In the genomic region with DNA sequence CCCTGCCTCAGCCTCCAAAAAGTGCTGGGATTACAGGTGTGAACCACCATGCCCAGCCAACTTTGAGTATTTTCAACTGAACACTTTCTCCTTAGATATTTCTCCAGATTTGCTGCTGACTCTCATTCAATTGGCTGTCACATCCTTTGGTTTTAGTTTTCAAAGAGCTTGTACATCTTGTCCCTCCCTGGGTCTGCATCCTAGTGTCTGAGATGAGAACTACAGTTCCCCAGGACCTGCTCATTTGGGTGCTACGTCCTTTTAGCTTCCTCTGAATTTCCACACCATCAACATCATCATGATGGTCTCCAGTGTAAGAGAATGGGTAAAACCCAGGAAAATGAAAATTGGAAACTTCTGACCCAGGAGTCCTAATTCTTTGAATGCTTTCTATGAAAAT, we compare ENCODE assay signal across 20 cellular contexts.
DNase-seq lines count a peak whose midpoint lies in the region; ATAC-seq, FAIRE-seq and TF ChIP-seq lines count a peak whose summit lies in the region.
"Had no signal": no experiment of that assay in that cellular context is flagged by ENCODE, and none has a peak within 500 bp of the region (broad histone marks: within the 10 kb centered on the region; RNA-seq: fewer than 3 reads in every experiment).

No MANE protein-coding gene starts in this region.

- no peak for TF ChIP-seq RAD21 in H1 (IDR thresholded peaks at IDR 0.05 in 1 of 2, conservative IDR thresholded peaks at IDR 0.05 in 1 of 2; ENCODE audit: low read depth in 2 of 2, low read length in 2 of 2)

- no peak overlapping the region for H2AK5ac ChIP-seq in H1 (ENCODE audit: low read depth, low read length)

- peaks cover 94% of the 10 kb centered on the region for H3K79me2 ChIP-seq in DND-41 (ENCODE audit: insufficient read depth, low read length)
- peaks cover 0 to 30% of the 10 kb centered on the region in 2 experiments; a peak in 2 of 4 replicates for H3K79me2 ChIP-seq in H1 (ENCODE audit: control insufficient read depth in 1 of 2, insufficient read depth in 2 of 2, low read length in 2 of 2)
- H3K79me2 ChIP-seq in neural progenitor cell (ENCODE audit: low read depth): no peaks in the 10 kb centered on the region

- H3K4me2 ChIP-seq in DND-41 (ENCODE audit: insufficient read depth, low read length) (no peak overlapping the region), H1 (ENCODE audit: insufficient read depth in 1 of 2, low read depth in 2 of 2, low read length in 2 of 2) (no peak overlapping the region), neural progenitor cell (no peak overlapping the region)

- no peak overlapping the region for H2BK15ac ChIP-seq in H1 (ENCODE audit: low read length)

- H3K27me3 Mint-ChIP-seq in neural progenitor cell (ENCODE audit: insufficient read depth, low read depth) (peaks cover 2% of the 10 kb centered on the region), nephron progenitor cell (ENCODE audit: low read depth, poor library complexity) (no peaks in the 10 kb centered on the region)
- H3K27me3 Mint-ChIP-seq: CD4-positive, CD25-positive, alpha-beta regulatory T cell; IgD-negative memory B cell had no signal

- peak; percentile 81 for FAIRE-seq in H1 (lab: Jason Lieb, UNC)
- FAIRE-seq: A204.1, GM19239 had no signal

- H4K20me1 ChIP-seq in DND-41 (ENCODE audit: insufficient read depth, low read length) (peaks cover 56% of the 10 kb centered on the region), H1 (replicated peaks in 1 of 2; ENCODE audit: control insufficient read depth in 1 of 2, insufficient read depth in 2 of 2, low read length in 2 of 2) (no peaks in the 10 kb centered on the region), neural progenitor cell (ENCODE audit: low read depth) (no peaks in the 10 kb centered on the region)

- H3K14ac ChIP-seq in H1 (ENCODE audit: insufficient read length): no peak overlapping the region

- H3F3A ChIP-seq in neural progenitor cell (ENCODE audit: low read depth): no peaks in the 10 kb centered on the region

- H3K27ac ChIP-seq in DND-41 (ENCODE audit: low read length) (no peak overlapping the region), HEK293 (ENCODE audit: extremely low read depth, low read depth, low read length) (no peak overlapping the region), H1 (ENCODE audit: low read depth, low read length) (no peak overlapping the region), neural progenitor cell (no peak overlapping the region)

- H4K8ac ChIP-seq in H1 (ENCODE audit: extremely low read depth, insufficient read depth, low read length): no peak overlapping the region

- ATAC-seq in DND-41 (ENCODE audit: insufficient read depth, low read depth) (no peak), GM21423 (IDR thresholded peaks at IDR 0.05; ENCODE audit: unreplicated experiment) (no peak)
- ATAC-seq: Panc1, SK-N-SH treated with all-trans-retinoic acid at 6 μM for 48 hours had no signal

- TF ChIP-seq POLR2A in H1 (IDR thresholded peaks at IDR 0.05; ENCODE audit: control extremely low read depth in 1 of 2, low read depth in 2 of 2, low read length in 2 of 2): no peak

- 88% methylated on average over 1 of the region's 1 CpG; no CpG with 5 or more reads in 1 of the 2 experiments for WGBS in H1 (ENCODE audit: extremely low coverage in 1 of 2, insufficient coverage in 1 of 2, insufficient read length in 1 of 2, insufficient replicate concordance in 2 of 2, low coverage in 1 of 2, low lambda C conversion rate in 2 of 2, missing lambda C conversion rate in 1 of 2), 2 experiments

- H3K56ac ChIP-seq in H1 (replicated peaks; ENCODE audit: insufficient read length, low read depth, low read length): no peak overlapping the region

- TF ChIP-seq EP300 in H1 (IDR thresholded peaks at IDR 0.05; ENCODE audit: borderline replicate concordance in 1 of 2, low read depth in 2 of 2, low read length in 2 of 2): no peak

- POLR2A ChIA-PET in HEK293 (lab: Yijun Ruan, JAX): no interaction called here
- POLR2A ChIA-PET in H1 (lab: Charles Lee; ENCODE audit: partially characterized antibody): no interaction called here

- CTCF ChIA-PET in HEK293 (lab: Yijun Ruan, JAX) (interaction anchor here (0.7 kb wide), 1 partner anchor 67 kb away, joined by 3 read pairs; no protein-coding TSS in a partner anchor), H1 (lab: Charles Lee; ENCODE audit: partially characterized antibody) (interaction anchor here (0.7 to 2.3 kb wide), 10 partner anchors 9 to 1564 kb away, joined by 3 to 9 read pairs (median 4); no protein-coding TSS in a partner anchor)

- no peak overlapping the region for H2BK12ac ChIP-seq in H1 (ENCODE audit: low read depth, low read length)

- H3K4me1 ChIP-seq in DND-41 (ENCODE audit: insufficient read depth, low read length) (no peaks in the 10 kb centered on the region), HEK293 (ENCODE audit: control insufficient read depth, insufficient read depth, low read length) (no peaks in the 10 kb centered on the region), H1 (replicated peaks in 1 of 4; ENCODE audit: control insufficient read depth in 3 of 4, insufficient read depth in 4 of 4, low read length in 3 of 4) (no peaks in the 10 kb centered on the region), neural progenitor cell (no peaks in the 10 kb centered on the region)

- H4K5ac ChIP-seq in H1 (ENCODE audit: insufficient read length, low read depth, low read length): no peak overlapping the region

- no peaks in the 10 kb centered on the region for H3K27me3 ChIP-seq in DND-41 (ENCODE audit: insufficient read depth, low read length, poor library complexity)
- H3K27me3 ChIP-seq in H1 (replicated peaks in 1 of 4; ENCODE audit: control insufficient read depth in 3 of 4, extremely low read depth in 1 of 4, insufficient read depth in 3 of 4, low read length in 3 of 4): no peaks in the 10 kb centered on the region
- no peaks in the 10 kb centered on the region for H3K27me3 ChIP-seq in neural progenitor cell

- no peak overlapping the region for H3K9ac ChIP-seq in DND-41 (ENCODE audit: low read depth, low read length)
- no peak overlapping the region for H3K9ac ChIP-seq in H1 (replicated peaks in 1 of 4; ENCODE audit: extremely low read depth in 1 of 4, low read depth in 3 of 4, low read length in 3 of 4)
- no peak overlapping the region for H3K9ac ChIP-seq in neural progenitor cell

- no peak overlapping the region for H3K23ac ChIP-seq in H1 (ENCODE audit: insufficient read length)

- DNase-seq in DND-41: no peak
- no peak for DNase-seq in H1 (ENCODE audit: low read depth in 1 of 2, low spot score in 2 of 2)
- no peak for DNase-seq in neural progenitor cell (ENCODE audit: low spot score)
- DNase-seq in NCI-H1694 (lab: John Stamatoyannopoulos, UW): no peak
- DNase-seq in nephron progenitor cell: no peak
- DNase-seq: CD4-positive, CD25-positive, alpha-beta regulatory T cell; DMS79 treated with DMSO at 0.1 percent for 48 hours; H7; NCI-H1417; NCI-H187; NCI-H510A; NK-92 treated with Interleukin-12 subunit alpha and Interleukin-12 subunit beta, amount 100 ng/mL, for 24 hours; SIG-M5 had no signal

- H3K23me2 ChIP-seq in H1 (ENCODE audit: low read depth, low read length): no peaks in the 10 kb centered on the region

- H2BK120ac ChIP-seq in H1 (replicated peaks; ENCODE audit: low read depth, low read length): no peak overlapping the region

- no peak overlapping the region for H2BK20ac ChIP-seq in H1 (ENCODE audit: low read length)

- no peak overlapping the region for H3K4me3 ChIP-seq in DND-41 (ENCODE audit: low read depth in 1 of 2, low read length in 2 of 2)
- H3K4me3 ChIP-seq in HEK293 (ENCODE audit: low read depth, low read length): no peak overlapping the region
- no peak overlapping the region for H3K4me3 ChIP-seq in H1 (ENCODE audit: extremely low read depth in 1 of 4, insufficient read depth in 2 of 4, low read depth in 3 of 4, low read length in 4 of 4)
- no peak overlapping the region for H3K4me3 ChIP-seq in neural progenitor cell

- H3K4me1 Mint-ChIP-seq in neural progenitor cell (no peaks in the 10 kb centered on the region), nephron progenitor cell (no peaks in the 10 kb centered on the region)
- H3K4me1 Mint-ChIP-seq: CD4-positive, CD25-positive, alpha-beta regulatory T cell; IgD-negative memory B cell had no signal

- no peak overlapping the region for H4K91ac ChIP-seq in H1 (replicated peaks; ENCODE audit: insufficient read length, low read length)

- H2BK5ac ChIP-seq in H1 (ENCODE audit: low read depth, low read length): no peak overlapping the region

- H3K36me3 Mint-ChIP-seq in neural progenitor cell (peaks cover 21% of the 10 kb centered on the region), nephron progenitor cell (ENCODE audit: low read depth) (peaks cover 18% of the 10 kb centered on the region)
- H3K36me3 Mint-ChIP-seq: CD4-positive, CD25-positive, alpha-beta regulatory T cell; IgD-negative memory B cell had no signal

- H2AFZ ChIP-seq in DND-41 (ENCODE audit: low read depth, low read length): no peak overlapping the region
- H2AFZ ChIP-seq in H1 (ENCODE audit: low read length): no peak overlapping the region
- no peak overlapping the region for H2AFZ ChIP-seq in neural progenitor cell (replicated peaks)

- H3K4ac ChIP-seq in H1 (replicated peaks; ENCODE audit: insufficient read length, low read depth, low read length): no peak overlapping the region

- peaks cover 20% of the 10 kb centered on the region for H3K9me3 Mint-ChIP-seq in neural progenitor cell
- peaks cover 36% of the 10 kb centered on the region for H3K9me3 Mint-ChIP-seq in nephron progenitor cell

- H3K36me3 ChIP-seq in DND-41 (ENCODE audit: insufficient read depth, low read length): peaks cover 45% of the 10 kb centered on the region
- no peaks in the 10 kb centered on the region for H3K36me3 ChIP-seq in HEK293 (ENCODE audit: control insufficient read depth in 2 of 2, insufficient read depth in 1 of 2, low read length in 2 of 2)
- peaks cover 0 to 20% (median under 1%) of the 10 kb centered on the region in 4 experiments; a peak in 4 of 8 replicates for H3K36me3 ChIP-seq in H1 (ENCODE audit: control insufficient read depth in 2 of 4, insufficient read depth in 4 of 4, low read length in 3 of 4)
- no peaks in the 10 kb centered on the region for H3K36me3 ChIP-seq in neural progenitor cell

- H3K4me3 Mint-ChIP-seq in neural progenitor cell: no peak overlapping the region
- no peak overlapping the region for H3K4me3 Mint-ChIP-seq in nephron progenitor cell
- H3K4me3 Mint-ChIP-seq: CD4-positive, CD25-positive, alpha-beta regulatory T cell; IgD-negative memory B cell had no signal

- H3K27ac Mint-ChIP-seq in neural progenitor cell (no peak overlapping the region), nephron progenitor cell (no peak overlapping the region)
- H3K27ac Mint-ChIP-seq: CD4-positive, CD25-positive, alpha-beta regulatory T cell; IgD-negative memory B cell had no signal

- H3K9me3 ChIP-seq in DND-41 (ENCODE audit: insufficient read depth, low read length, severe bottlenecking): no peaks in the 10 kb centered on the region
- no peaks in the 10 kb centered on the region for H3K9me3 ChIP-seq in HEK293 (ENCODE audit: control insufficient read depth, insufficient read depth, low read depth, low read length)
- H3K9me3 ChIP-seq in H1 (ENCODE audit: insufficient read depth in 2 of 2, low read depth in 1 of 2, low read length in 1 of 2): peaks cover 6 to 13% of the 10 kb centered on the region in 2 experiments; a peak in 1 of 4 replicates
- H3K9me3 ChIP-seq in neural progenitor cell (ENCODE audit: low read depth): peaks cover 2% of the 10 kb centered on the region

- H3K18ac ChIP-seq in H1 (ENCODE audit: extremely low read depth, low read length): no peak overlapping the region

- TF ChIP-seq CTCF in DND-41 (IDR thresholded peaks at IDR 0.05; ENCODE audit: borderline replicate concordance, extremely low read depth, low read length, poor library complexity, severe bottlenecking) (peak; percentile 28), HEK293 (tag by site-specific recombination; IDR thresholded peaks at IDR 0.05) (no peak), H1 (IDR thresholded peaks at IDR 0.05; ENCODE audit: control extremely low read depth in 1 of 3, insufficient read depth in 1 of 3, low read depth in 1 of 3, low read length in 3 of 3) (peak in 2 of 3 experiments; percentile 6 to 7; a peak in 1 of 4 replicates), neural progenitor cell (IDR thresholded peaks at IDR 0.05) (peak; percentile 7), nephron progenitor cell (IDR thresholded peaks at IDR 0.05) (no peak)

- H3K79me1 ChIP-seq in H1 (ENCODE audit: low read depth, low read length): no peaks in the 10 kb centered on the region

Comparison
In these comparisons a context has a peak if more than half of its experiments do, and no peak if none do; other contexts are left out.
1. CTCF ChIP-seq: peak in DND-41 (single experiment), H1 (2 of 3) and neural progenitor cell (single experiment); none in HEK293 (single experiment) and nephron progenitor cell (single experiment).